In genomic region chr4:71729856-71730255, GRCh38 we compare ENCODE assay signal across 24 cellular contexts. TPM values are rescaled to one million over a fixed set of nuclear protein-coding genes. Genes with fewer than 3 reads are reported as not detected.
DNase-seq lines count a peak whose midpoint lies in the region; ATAC-seq and TF ChIP-seq lines count a peak whose summit lies in the region.
"Had no signal": no experiment of that assay in that cellular context is flagged by ENCODE, and none has a peak within 500 bp of the region (broad histone marks: within the 10 kb centered on the region; RNA-seq: fewer than 3 reads in every experiment).

No MANE protein-coding gene starts in this region.

- TF ChIP-seq RAD21 in neural cell (conservative IDR thresholded peaks at IDR 0.05): no peak

- DNase-seq in DMS 273 treated with DMSO at 0.1 percent for 48 hours (lab: John Stamatoyannopoulos, UW): peak; percentile 54
- peak; percentile 59 for DNase-seq in NCI-H2171 (lab: John Stamatoyannopoulos, UW)
- DNase-seq in NCI-H82 treated with DMSO at 0.1 percent for 48 hours (lab: John Stamatoyannopoulos, UW; ENCODE audit: unreplicated experiment): peak; percentile 16
- no peak for DNase-seq in posterior vena cava (ENCODE audit: low spot score)
- DNase-seq in RKO (ENCODE audit: low spot score): no peak
- no peak for DNase-seq in A172 (ENCODE audit: low spot score)
- DNase-seq: Caco-2; CD4-positive, alpha-beta memory T cell; HCEC 1CT; NCI-H1048; NCI-H1417 treated with DMSO at 0.1 percent for 48 hours; NCI-H1694 treated with DMSO at 0.1 percent for 48 hours; NCI-H2081; NCI-H446 treated with DMSO at 0.1 percent for 48 hours; PC-3; T-helper 17 cell had no signal

- H3K4me3 ChIP-seq in neural cell (ENCODE audit: low read length): no peak overlapping the region
- H3K4me3 ChIP-seq: SJCRH30 had no signal

- H3K27me3 ChIP-seq in neural cell (ENCODE audit: insufficient read depth, low read depth, low read length): no peaks in the 10 kb centered on the region
- H3K27me3 ChIP-seq: SJCRH30 had no signal

- no peak overlapping the region for H3K27ac ChIP-seq in neural cell (ENCODE audit: low read length)
- H3K27ac ChIP-seq: HL-60, SJCRH30 had no signal

- H2AFZ ChIP-seq in neural cell (ENCODE audit: low read depth, low read length): no peak overlapping the region

- intact Hi-C loops in posterior vena cava (cut with DNase I): loop anchor here in 1 of 2 donors (5.0 kb wide), 1 partner anchor 1343 kb away; no protein-coding TSS in a partner anchor

- no peaks in the 10 kb centered on the region for H3K9me3 ChIP-seq in neural cell (ENCODE audit: low read length)
- H3K9me3 ChIP-seq: Caco-2, SJCRH30 had no signal

- H3F3A ChIP-seq in neural cell (ENCODE audit: insufficient read depth, low read length, poor library complexity, severe bottlenecking): no peaks in the 10 kb centered on the region

- H3K9me2 ChIP-seq in neural cell (ENCODE audit: insufficient read depth, low read length): no peaks in the 10 kb centered on the region

- H3K4me2 ChIP-seq in neural cell (ENCODE audit: low read length): no peak overlapping the region

- H4K20me1 ChIP-seq in neural cell (ENCODE audit: insufficient read depth): no peaks in the 10 kb centered on the region

- ATAC-seq in GM19395 (IDR thresholded peaks at IDR 0.05; ENCODE audit: unreplicated experiment): no peak
- ATAC-seq: PC-3, Right ventricle myocardium inferior, SK-N-SH treated with all-trans-retinoic acid at 6 μM for 48 hours, T-helper 17 cell had no signal

- TF ChIP-seq EP300 in neural cell (conservative IDR thresholded peaks at IDR 0.05; ENCODE audit: poor library complexity, severe bottlenecking): peak; percentile 31

- H3K79me2 ChIP-seq in neural cell (replicated peaks; ENCODE audit: insufficient read depth, low read length): no peaks in the 10 kb centered on the region

- no peaks in the 10 kb centered on the region for H3K36me3 ChIP-seq in neural cell (ENCODE audit: insufficient read depth, low read length)
- H3K36me3 ChIP-seq: SJCRH30 had no signal

- no peak for TF ChIP-seq CTCF in neural cell (IDR thresholded peaks at IDR 0.05; ENCODE audit: poor library complexity, severe bottlenecking)

- no peak overlapping the region for H3K9ac ChIP-seq in neural cell (ENCODE audit: low read length)

TF ChIP-seq in neural cell, 6 proteins besides CTCF, POLR2A, EP300 and RAD21:
- TF ChIP-seq SMC3 (conservative IDR thresholded peaks at IDR 0.05; ENCODE audit: poor library complexity) (no peak), REST (IDR thresholded peaks at IDR 0.05; ENCODE audit: borderline replicate concordance) (peak; percentile 24)

RNA-seq across cellular contexts. Expression of gene GC, which starts 54.0 kb away (rescaled TPM):
- not detected in 2 replicates for polyA plus RNA-seq in neural cell
- not detected in 2 replicates for polyA minus RNA-seq in neural cell
- under 1 TPM in 1 of 2 donors, not detected in 1; 0.56 TPM for total RNA-seq in posterior vena cava
- not detected in 2 replicates for total RNA-seq in A172 (2014; rRNA removed; shearing (Covaris generic))
- total RNA-seq: A673; Caco-2; CD4-positive, alpha-beta memory T cell; PC-3; Right ventricle myocardium inferior; RPMI7951; SJCRH30; T-helper 17 cell had no signal
- polyA plus RNA-seq: CD4-positive, alpha-beta memory T cell had no signal

Comparison
In these comparisons a context has a peak if more than half of its experiments do, and no peak if none do; other contexts are left out.
1. DNase-seq: peak in DMS 273 treated with DMSO at 0.1 percent for 48 hours (single experiment), NCI-H2171 (single experiment) and NCI-H82 treated with DMSO at 0.1 percent for 48 hours (single experiment); none in posterior vena cava (single experiment), RKO (single experiment) and A172 (single experiment).